Comparison of ENCODE assay signal across 8 cellular contexts in genomic region chr6:40789143-40789764, GRCh38.
DNase-seq lines count a peak whose midpoint lies in the region; ATAC-seq lines count a peak whose summit lies in the region.

No MANE protein-coding gene starts in this region.

- peak overlapping the region; percentile 92 for H3K27ac Mint-ChIP-seq in central memory CD8-positive, alpha-beta T cell (ENCODE audit: low read depth)

- H3K4me3 ChIP-seq in MG63, result no peak overlapping the region

- DNase-seq in NCI-H524 (lab: John Stamatoyannopoulos, UW), result peak; percentile 21 to 56
- DNase-seq in NCI-H524 treated with DMSO at 0.1 percent for 48 hours (lab: John Stamatoyannopoulos, UW), result no peak
- peak; percentile 28 for DNase-seq in MG63
- peak in 1 of 2 donors; percentile 37 for DNase-seq in central memory CD8-positive, alpha-beta T cell (ENCODE audit: low spot score in 2 of 2)
- peak; percentile 16 for DNase-seq in stimulated activated CD4-positive, alpha-beta T cell treated with anti-CD3 and anti-CD28 coated beads, Interleukin-4, amount 100 ng/mL, for 1 hour
- DNase-seq in sciatic nerve (ENCODE audit: low spot score), result no peak
- DNase-seq in medulla oblongata (ENCODE audit: extremely low spot score), result no peak
- no peak for DNase-seq in A172 (ENCODE audit: low spot score)

- H3K9me3 Mint-ChIP-seq in central memory CD8-positive, alpha-beta T cell, result no peaks in the 10 kb centered on the region

- peak overlapping the region; percentile 54 for H3K4me3 Mint-ChIP-seq in central memory CD8-positive, alpha-beta T cell

- H3K9me3 ChIP-seq in MG63, result no peaks in the 10 kb centered on the region

- peaks cover 8% of the 10 kb centered on the region for H3K27me3 Mint-ChIP-seq in central memory CD8-positive, alpha-beta T cell

- peaks cover 42% of the 10 kb centered on the region for H3K4me1 Mint-ChIP-seq in central memory CD8-positive, alpha-beta T cell

- peak; percentile 91 for ATAC-seq in central memory CD8-positive, alpha-beta T cell (replicated peaks; ENCODE audit: extremely low read depth, poor library complexity, severe bottlenecking)
- no peak for ATAC-seq in sciatic nerve

- H3K36me3 ChIP-seq in MG63, result no peaks in the 10 kb centered on the region

- peaks cover 3% of the 10 kb centered on the region for H3K36me3 Mint-ChIP-seq in central memory CD8-positive, alpha-beta T cell (ENCODE audit: insufficient read depth)

- H3K27me3 ChIP-seq in MG63, result no peaks in the 10 kb centered on the region

- intact Hi-C loops in sciatic nerve (cut with DNase I), result no loop called here

Comparison
In these comparisons a context has a peak if more than half of its experiments do, and no peak if none do; other contexts are left out.
1. DNase-seq: peak in NCI-H524 (2 of 2), MG63 (single experiment) and stimulated activated CD4-positive, alpha-beta T cell treated with anti-CD3 and anti-CD28 coated beads, Interleukin-4, amount 100 ng/mL, for 1 hour (single experiment); none in NCI-H524 treated with DMSO at 0.1 percent for 48 hours (single experiment), sciatic nerve (single experiment), medulla oblongata (single experiment) and A172 (single experiment).